19 cellular contexts compared by ENCODE assay signal in genomic region chr7:131183611-131184119, GRCh38.
A peak's percentile ranks its signal among the peaks of the same experiment; 100 is the strongest.
DNase-seq lines count a peak whose midpoint lies in the region; ATAC-seq, FAIRE-seq and TF ChIP-seq lines count a peak whose summit lies in the region.
"Had no signal": no experiment of that assay in that cellular context is flagged by ENCODE, and none has a peak within 500 bp of the region (broad histone marks: within the 10 kb centered on the region; RNA-seq: fewer than 3 reads in every experiment).

No MANE protein-coding gene starts in this region.

- H3K9me3 ChIP-seq in mammary epithelial cell (replicated peaks; ENCODE audit: insufficient read depth, low read length) (peaks cover 15% of the 10 kb centered on the region), small intestine (ENCODE audit: control insufficient read depth, low read depth) (no peaks in the 10 kb centered on the region), tibial nerve (no peaks in the 10 kb centered on the region)
- H3K9me3 ChIP-seq: ovary, upper lobe of right lung had no signal

- no peak for TF ChIP-seq CTCF in mammary epithelial cell (conservative IDR thresholded peaks at IDR 0.05 in 1 of 2, IDR thresholded peaks at IDR 0.05 in 1 of 2; ENCODE audit: extremely low read depth in 1 of 2, insufficient read depth in 1 of 2, low read depth in 1 of 2, low read length in 2 of 2)
- TF ChIP-seq CTCF in GM10266 (IDR thresholded peaks at IDR 0.05; ENCODE audit: control insufficient read depth, insufficient read depth, low read depth, missing control alignments): no peak
- TF ChIP-seq CTCF in tibial nerve (IDR thresholded peaks at IDR 0.05): no peak

- in situ Hi-C loops in mammary epithelial cell (cut with MboI; ENCODE audit: low sequenced_read_pairs in 2 of 2): no loop called here

- ATAC-seq in GM18498 (IDR thresholded peaks at IDR 0.05; ENCODE audit: unreplicated experiment): no peak
- ATAC-seq: upper lobe of right lung had no signal

- TF ChIP-seq EP300 in tibial nerve (IDR thresholded peaks at IDR 0.05): no peak

- H3K36me3 ChIP-seq in mammary epithelial cell (ENCODE audit: insufficient read depth, low read length) (no peaks in the 10 kb centered on the region), small intestine (ENCODE audit: control insufficient read depth in 2 of 2, insufficient read depth in 2 of 2, low read length in 2 of 2) (no peaks in the 10 kb centered on the region), tibial nerve (no peaks in the 10 kb centered on the region)
- H3K36me3 ChIP-seq: esophagus squamous epithelium, ovary, upper lobe of right lung had no signal

- 31% methylated on average over 3 of the region's 3 CpGs for WGBS in mammary epithelial cell (ENCODE audit: low coverage, missing lambda C conversion rate)
- WGBS in small intestine, 3 donors: 47 to 67% (median 49%) methylated on average over 3 of the region's 3 CpGs
- 63 to 82% methylated on average over 3 of the region's 3 CpGs for WGBS in tibial nerve, 2 donors

- TF ChIP-seq POLR2A in tibial nerve (IDR thresholded peaks at IDR 0.05): no peak

- H3K4me3 ChIP-seq in mammary epithelial cell (replicated peaks in 1 of 3; ENCODE audit: insufficient read depth in 1 of 3, low read depth in 2 of 3, low read length in 3 of 3) (no peak overlapping the region), small intestine (ENCODE audit: low read depth in 1 of 2, low read length in 2 of 2) (no peak overlapping the region), tibial nerve (no peak overlapping the region)
- H3K4me3 ChIP-seq: esophagus squamous epithelium, ovary, upper lobe of right lung had no signal

- FAIRE-seq in small intestine (lab: Jason Lieb, UNC): no peak
- FAIRE-seq: GM12892 had no signal

- peaks cover 7% of the 10 kb centered on the region for H3K36me3 Mint-ChIP-seq in T-helper 1 cell treated with Interleukin-12 subunit alpha and Interleukin-12 subunit beta and Interleukin-4 antibody, amounts not matched to agents 30 μg/mL and 1 μg/mL, for 36 hours (ENCODE audit: low read depth)

- DNase-seq in activated effector memory CD4-positive, alpha-beta T cell treated with Interleukin-2 at 50 U/mL for 16 hours: peak; percentile 44
- DNase-seq in activated effector memory CD4-positive, alpha-beta T cell treated with anti-CD3 and anti-CD28 coated beads, Interleukin-2, amount 50 U/mL, for 16 hours: no peak
- DNase-seq in mammary epithelial cell (peak; percentile 78), small intestine (peak; percentile 36), GM10266 (ENCODE audit: extremely low spot score) (no peak), tibial nerve (ENCODE audit: low spot score in 2 of 2) (no peak)
- DNase-seq: caudate nucleus, DMS53, esophagus squamous epithelium, Kasumi-1, mesendoderm, NCI-H1694 treated with DMSO at 0.1 percent for 48 hours, NCI-H526, ovary, RPMI8226, upper lobe of right lung had no signal

- no peak overlapping the region for H3K9ac ChIP-seq in mammary epithelial cell (ENCODE audit: insufficient read depth, low read length)

- dilution Hi-C loops in mammary epithelial cell (cut with HindIII; ENCODE audit: low sequenced_read_pairs): loop anchor here (5.0 kb wide), 2 partner anchors 41 to 84 kb away; no protein-coding TSS in a partner anchor

- no peaks in the 10 kb centered on the region for H3K27me3 Mint-ChIP-seq in T-helper 1 cell treated with Interleukin-12 subunit alpha and Interleukin-12 subunit beta and Interleukin-4 antibody, amounts not matched to agents 30 μg/mL and 1 μg/mL, for 36 hours (ENCODE audit: low read depth)

- peak overlapping the region; percentile 27 for H2AFZ ChIP-seq in mammary epithelial cell (ENCODE audit: low read depth, low read length)

- peak overlapping the region; percentile 18 for H3K4me2 ChIP-seq in mammary epithelial cell (ENCODE audit: insufficient read depth, low read depth, low read length)

- intact Hi-C loops in mammary epithelial cell (cut with micrococcal nuclease): no loop called here

- no peaks in the 10 kb centered on the region for H3K79me2 ChIP-seq in mammary epithelial cell (ENCODE audit: insufficient read depth, low read length)

- H4K20me1 ChIP-seq in mammary epithelial cell (ENCODE audit: insufficient read depth, low read length): no peaks in the 10 kb centered on the region

- BruUV-seq in mammary epithelial cell (replicated peaks; lab: Mats Ljungman, UMichigan): no TSS peak

- H3K4me1 Mint-ChIP-seq in T-helper 1 cell treated with Interleukin-12 subunit alpha and Interleukin-12 subunit beta and Interleukin-4 antibody, amounts not matched to agents 30 μg/mL and 1 μg/mL, for 36 hours (ENCODE audit: low read depth): peaks cover 38% of the 10 kb centered on the region

- H3K27ac Mint-ChIP-seq in T-helper 1 cell treated with Interleukin-12 subunit alpha and Interleukin-12 subunit beta and Interleukin-4 antibody, amounts not matched to agents 30 μg/mL and 1 μg/mL, for 36 hours: peak overlapping the region; percentile 87

- H3K27ac ChIP-seq in mammary epithelial cell (ENCODE audit: insufficient read depth, low read depth, low read length) (no peak overlapping the region), small intestine (ENCODE audit: low read depth in 1 of 2, low read length in 1 of 2) (no peak overlapping the region), tibial nerve (no peak overlapping the region)
- H3K27ac ChIP-seq: esophagus squamous epithelium, ovary, upper lobe of right lung had no signal

- H3K4me1 ChIP-seq in mammary epithelial cell (ENCODE audit: insufficient read depth, low read length) (peaks cover 24% of the 10 kb centered on the region), small intestine (ENCODE audit: control insufficient read depth in 2 of 2, insufficient read depth in 1 of 2, low read depth in 1 of 2, low read length in 1 of 2) (no peaks in the 10 kb centered on the region), tibial nerve (peaks cover 0 to 10% (median 2%) of the 10 kb centered on the region in 4 donors)

- no peak overlapping the region for H3K4me3 Mint-ChIP-seq in T-helper 1 cell treated with Interleukin-12 subunit alpha and Interleukin-12 subunit beta and Interleukin-4 antibody, amounts not matched to agents 30 μg/mL and 1 μg/mL, for 36 hours

- peaks cover 3% of the 10 kb centered on the region for H3K9me3 Mint-ChIP-seq in T-helper 1 cell treated with Interleukin-12 subunit alpha and Interleukin-12 subunit beta and Interleukin-4 antibody, amounts not matched to agents 30 μg/mL and 1 μg/mL, for 36 hours

- CTCF ChIA-PET in mammary epithelial cell (lab: Charles Lee; ENCODE audit: low non-redundant PET): no interaction called here

- no peaks in the 10 kb centered on the region for H3K27me3 ChIP-seq in mammary epithelial cell (ENCODE audit: insufficient read depth, low read length)
- H3K27me3 ChIP-seq in small intestine (ENCODE audit: control insufficient read depth in 2 of 2, insufficient read depth in 2 of 2, low read length in 2 of 2): no peaks in the 10 kb centered on the region
- no peaks in the 10 kb centered on the region for H3K27me3 ChIP-seq in tibial nerve
- H3K27me3 ChIP-seq: esophagus squamous epithelium, ovary, upper lobe of right lung had no signal

Comparison
In these comparisons a context has a peak if more than half of its experiments do, and no peak if none do; other contexts are left out.
1. DNase-seq: peak in activated effector memory CD4-positive, alpha-beta T cell treated with Interleukin-2 at 50 U/mL for 16 hours (single experiment), mammary epithelial cell (single experiment) and small intestine (single experiment); none in activated effector memory CD4-positive, alpha-beta T cell treated with anti-CD3 and anti-CD28 coated beads, Interleukin-2, amount 50 U/mL, for 16 hours (single experiment), GM10266 (single experiment) and tibial nerve (0 of 2).